6 cellular contexts compared by ENCODE assay signal in the genomic region with DNA sequence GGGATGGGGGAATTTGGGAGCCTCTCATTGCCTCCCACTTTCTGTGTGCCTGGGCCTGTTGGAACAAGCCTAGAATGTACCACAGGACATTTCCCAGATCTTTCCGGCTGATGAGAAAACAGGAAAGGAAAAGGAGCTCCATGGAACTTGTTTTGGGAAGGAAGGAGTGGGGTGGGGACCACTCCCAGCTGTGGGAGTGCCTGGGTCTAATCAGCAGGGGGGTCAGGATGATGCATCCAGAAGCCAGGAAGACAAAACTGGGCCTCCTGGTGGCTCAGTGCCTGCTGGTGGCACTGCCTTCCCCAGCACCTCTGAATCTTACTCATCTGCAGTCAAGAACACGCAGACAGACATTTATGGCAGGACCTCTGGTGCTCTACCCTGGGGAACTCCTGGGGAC. TPM values are rescaled to one million over a fixed set of nuclear protein-coding genes. Genes with fewer than 3 reads are reported as not detected.
DNase-seq lines count a peak whose midpoint lies in the region; ATAC-seq and TF ChIP-seq lines count a peak whose summit lies in the region.

No MANE protein-coding gene starts in this region.

- peak overlapping the region in 9 of 10 donors; percentile 45 to 84 (median 73) for H3K27ac ChIP-seq in heart right ventricle
- H3K27ac ChIP-seq in upper lobe of left lung: peak overlapping the region; percentile 48 to 88 (median 72)

- TF ChIP-seq EP300 in upper lobe of left lung (IDR thresholded peaks at IDR 0.05): peak in 2 of 4 donors; percentile 25 to 32

- H3K27me3 ChIP-seq in heart right ventricle: no peaks in the 10 kb centered on the region
- no peaks in the 10 kb centered on the region for H3K27me3 ChIP-seq in upper lobe of left lung

- ATAC-seq in heart right ventricle (peak in 6 of 8 donors; percentile 18 to 62 (median 32)), Right ventricle myocardium inferior (no peak), upper lobe of left lung (ENCODE audit: low FRiP score in 2 of 2) (no peak)

- TF ChIP-seq CTCF in heart right ventricle (IDR thresholded peaks at IDR 0.05) (peak in 2 of 9 donors; percentile 4 to 13), fibroblast of the aortic adventitia (IDR thresholded peaks at IDR 0.05; ENCODE audit: insufficient read depth, low read length) (peak; percentile 7), upper lobe of left lung (IDR thresholded peaks at IDR 0.05) (peak in 2 of 6 experiments; percentile 18 to 20)

- intact Hi-C loops in heart right ventricle (cut with DNase I): no loop called here
- intact Hi-C loops in Right ventricle myocardium inferior (cut with DNase I): no loop called here

- H3K36me3 ChIP-seq in heart right ventricle: peaks cover 0 to 42% (median 24%) of the 10 kb centered on the region in 9 donors
- peaks cover 10 to 37% (median 27%) of the 10 kb centered on the region in 4 donors for H3K36me3 ChIP-seq in upper lobe of left lung

- no peak for TF ChIP-seq POLR2A in upper lobe of left lung (IDR thresholded peaks at IDR 0.05)

- H3K9me3 ChIP-seq in heart right ventricle (no peaks in the 10 kb centered on the region), upper lobe of left lung (no peaks in the 10 kb centered on the region)

- H3K4me1 ChIP-seq in heart right ventricle: peaks cover 2 to 60% (median 40%) of the 10 kb centered on the region in 9 donors
- H3K4me1 ChIP-seq in upper lobe of left lung: peaks cover 40 to 67% (median 47%) of the 10 kb centered on the region in 4 donors

- H3K4me3 ChIP-seq in heart right ventricle (no peak overlapping the region), fibroblast of the aortic adventitia (ENCODE audit: low read depth, low read length) (no peak overlapping the region), upper lobe of left lung (no peak overlapping the region)

- 62 to 74% methylated on average over 2 of the region's 2 CpGs for WGBS in heart right ventricle, 2 donors
- 66 to 70% methylated on average over 2 of the region's 2 CpGs for WGBS in upper lobe of left lung, 2 donors

- no peak for DNase-seq in heart right ventricle
- DNase-seq in Right ventricle myocardium inferior (ENCODE audit: missing footprints): no peak
- DNase-seq in fibroblast of the aortic adventitia (ENCODE audit: low read depth): peak; percentile 32
- no peak for DNase-seq in upper lobe of left lung
- no peak for DNase-seq in SHP77 (lab: John Stamatoyannopoulos, UW)
- DNase-seq in activated effector memory CD4-positive, alpha-beta T cell treated with anti-CD3 and anti-CD28 coated beads, Interleukin-2, amount 50 U/mL, for 16 hours: no peak

RNA-seq across cellular contexts. Expression of gene SMIM33, which starts 2.8 kb away (rescaled TPM):
- total RNA-seq in heart right ventricle (not detected), Right ventricle myocardium inferior (not detected), fibroblast of the aortic adventitia (ENCODE audit: low replicate concordance) (not detected in 2 replicates), upper lobe of left lung (not detected)
- not detected for polyA plus RNA-seq in heart right ventricle

RNA-seq across cellular contexts. Expression of gene STING1, which starts 9.0 kb away (rescaled TPM):
- total RNA-seq in heart right ventricle: 100 to 1,000 TPM in 1 of 10 donors, 10 to 100 TPM in 9; 27.2 to 116 (median 55.7) TPM
- 10 to 100 TPM; 19.7 to 39.6 TPM for polyA plus RNA-seq in heart right ventricle
- 47.2 TPM for total RNA-seq in Right ventricle myocardium inferior
- total RNA-seq in fibroblast of the aortic adventitia (ENCODE audit: low replicate concordance): 15.0 and 42.1 TPM in 2 replicates
- total RNA-seq in upper lobe of left lung: 100 to 1,000 TPM in 5 of 6 donors, 10 to 100 TPM in 1; 70.3 to 141 (median 107) TPM

RNA-seq across cellular contexts. Expression of gene ECSCR, which starts 11.0 kb away (rescaled TPM):
- 10 to 100 TPM; 11.0 to 43.2 (median 17.9) TPM for total RNA-seq in heart right ventricle
- 10 to 100 TPM; 24.4 to 64.2 TPM for polyA plus RNA-seq in heart right ventricle
- 21.4 TPM for total RNA-seq in Right ventricle myocardium inferior
- total RNA-seq in fibroblast of the aortic adventitia (ENCODE audit: low replicate concordance): 0.36 and 1.1 TPM in 2 replicates
- 10 to 100 TPM in 5 of 6 donors, 1 to 10 TPM in 1; 8.4 to 62.5 (median 24.1) TPM for total RNA-seq in upper lobe of left lung

RNA-seq across cellular contexts. Expression of gene DNAJC18, which starts 34.2 kb away (rescaled TPM):
- 10 to 100 TPM in 9 of 10 donors, 1 to 10 TPM in 1; 9.5 to 21.1 (median 14.1) TPM for total RNA-seq in heart right ventricle
- polyA plus RNA-seq in heart right ventricle: 10 to 100 TPM in 1 of 2 donors, 1 to 10 TPM in 1; 3.4 to 12.7 TPM
- total RNA-seq in Right ventricle myocardium inferior: 7.9 TPM
- 4.7 and 9.9 TPM in 2 replicates for total RNA-seq in fibroblast of the aortic adventitia (ENCODE audit: low replicate concordance)
- total RNA-seq in upper lobe of left lung: 10 to 100 TPM in 1 of 6 donors, 1 to 10 TPM in 5; 1.0 to 11.6 (median 6.3) TPM

Comparison
In these comparisons a context has a peak if more than half of its experiments do, and no peak if none do; other contexts are left out.
1. ATAC-seq: peak in heart right ventricle (6 of 8); none in Right ventricle myocardium inferior (single experiment) and upper lobe of left lung (0 of 2).